Comparison of ENCODE assay signal across 15 cellular contexts in the genomic region with DNA sequence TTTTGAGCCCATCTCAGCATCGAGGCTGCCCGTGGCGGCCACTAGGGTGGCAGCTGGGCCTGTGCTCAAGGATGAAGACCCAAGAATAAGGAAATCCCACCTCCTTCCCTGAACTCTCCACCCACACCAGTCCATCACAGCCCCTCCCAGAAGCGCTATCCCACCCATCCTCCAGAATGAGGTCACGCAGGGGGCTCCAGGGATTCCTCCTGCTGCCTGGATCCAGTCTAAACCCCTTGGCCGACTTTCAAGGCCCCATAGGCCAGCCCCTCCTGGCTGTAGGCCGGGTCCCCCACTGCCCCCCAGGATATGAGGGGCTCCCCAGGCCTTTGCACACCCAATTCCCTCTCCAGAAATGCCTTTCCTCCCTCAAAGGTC. TPM values are rescaled to one million over a fixed set of nuclear protein-coding genes. Genes with fewer than 3 reads are reported as not detected.
DNase-seq lines count a peak whose midpoint lies in the region; ATAC-seq and TF ChIP-seq lines count a peak whose summit lies in the region.
"Had no signal": no experiment of that assay in that cellular context is flagged by ENCODE, and none has a peak within 500 bp of the region (broad histone marks: within the 10 kb centered on the region; RNA-seq: fewer than 3 reads in every experiment).

No MANE protein-coding gene starts in this region.

- no peak for TF ChIP-seq CTCF in right atrium auricular region (IDR thresholded peaks at IDR 0.05)
- TF ChIP-seq CTCF in type B pancreatic cell (conservative IDR thresholded peaks at IDR 0.05): no peak
- TF ChIP-seq CTCF in CD8-positive, alpha-beta T cell (IDR thresholded peaks at IDR 0.05): no peak

- no peaks in the 10 kb centered on the region for H3K36me3 ChIP-seq in adipocyte (ENCODE audit: control insufficient read depth, insufficient read depth, low read length, severe bottlenecking)
- H3K36me3 ChIP-seq in right atrium auricular region: no peaks in the 10 kb centered on the region
- no peaks in the 10 kb centered on the region for H3K36me3 ChIP-seq in CD8-positive, alpha-beta T cell (ENCODE audit: insufficient read depth, low read length)
- H3K36me3 ChIP-seq: HAP-1 had no signal

- peaks cover 64% of the 10 kb centered on the region for H3K4me1 ChIP-seq in adipocyte (ENCODE audit: control insufficient read depth, insufficient read depth, low read length)
- peaks cover 0 to 71% of the 10 kb centered on the region in 2 donors for H3K4me1 ChIP-seq in right atrium auricular region
- H3K4me1 ChIP-seq in CD8-positive, alpha-beta T cell (ENCODE audit: insufficient read depth, low read length): peaks cover 52% of the 10 kb centered on the region
- H3K4me1 ChIP-seq: HAP-1 had no signal

- peaks cover 44% of the 10 kb centered on the region for H3K4me1 Mint-ChIP-seq in type B pancreatic cell (ENCODE audit: unreplicated experiment)
- H3K4me1 Mint-ChIP-seq in CD8-positive, alpha-beta T cell (ENCODE audit: low read depth): peaks cover 53% of the 10 kb centered on the region

- H3K36me3 Mint-ChIP-seq in type B pancreatic cell: no peaks in the 10 kb centered on the region
- no peaks in the 10 kb centered on the region for H3K36me3 Mint-ChIP-seq in CD8-positive, alpha-beta T cell
- H3K36me3 Mint-ChIP-seq: memory B cell had no signal

- POLR2A ChIA-PET in CD8-positive, alpha-beta T cell (lab: Charles Lee): interaction anchor here (0.7 kb wide), 1 partner anchor 16 kb away, joined by 4 read pairs; no protein-coding TSS in a partner anchor

- no peaks in the 10 kb centered on the region for H3K27me3 ChIP-seq in adipocyte (replicated peaks; ENCODE audit: control insufficient read depth, insufficient read depth, low read length)
- H3K27me3 ChIP-seq in right atrium auricular region: no peaks in the 10 kb centered on the region
- no peaks in the 10 kb centered on the region for H3K27me3 ChIP-seq in CD8-positive, alpha-beta T cell (ENCODE audit: insufficient read depth, low read length)

- H3K9me3 Mint-ChIP-seq in type B pancreatic cell: no peaks in the 10 kb centered on the region
- no peaks in the 10 kb centered on the region for H3K9me3 Mint-ChIP-seq in CD8-positive, alpha-beta T cell
- H3K9me3 Mint-ChIP-seq: memory B cell had no signal

- intact Hi-C loops in sciatic nerve (cut with DNase I): loop anchor here (10.0 kb wide), 1 partner anchor 145 kb away; the partner anchor contains the start of gene AHNAK
- intact Hi-C loops in CD8-positive, alpha-beta T cell (cut with DNase I, micrococcal nuclease): loop anchor here in 1 of 2 experiments (5.0 kb wide), 1 partner anchor 462 kb away; no protein-coding TSS in a partner anchor

- H3K9ac ChIP-seq in adipocyte (ENCODE audit: low read length): peak overlapping the region; percentile 67

- no peaks in the 10 kb centered on the region for H3K9me3 ChIP-seq in adipocyte (ENCODE audit: control insufficient read depth, low read length)
- H3K9me3 ChIP-seq in right atrium auricular region: no peaks in the 10 kb centered on the region
- H3K9me3 ChIP-seq in CD8-positive, alpha-beta T cell (ENCODE audit: low read length): no peaks in the 10 kb centered on the region
- H3K9me3 ChIP-seq: HAP-1 had no signal

- peak overlapping the region; percentile 69 to 72 for H3K27ac ChIP-seq in right atrium auricular region
- H3K27ac ChIP-seq in CD8-positive, alpha-beta T cell (ENCODE audit: low read depth, low read length): no peak overlapping the region

- ATAC-seq in sciatic nerve (peak; percentile 3), HG03378 (IDR thresholded peaks at IDR 0.05; ENCODE audit: unreplicated experiment) (no peak), HG03095 (IDR thresholded peaks at IDR 0.05; ENCODE audit: unreplicated experiment) (no peak)
- no peak for ATAC-seq in CD8-positive, alpha-beta T cell
- ATAC-seq: GM12878 had no signal

- CTCF ChIA-PET in CD8-positive, alpha-beta T cell (lab: Charles Lee): interaction anchor here (0.8 to 4.7 kb wide), 6 partner anchors 14 to 161 kb away, joined by 3 to 27 read pairs (median 6); no protein-coding TSS in a partner anchor

- no peak overlapping the region for H3K27ac Mint-ChIP-seq in type B pancreatic cell
- no peak overlapping the region for H3K27ac Mint-ChIP-seq in CD8-positive, alpha-beta T cell
- H3K27ac Mint-ChIP-seq: memory B cell had no signal

- no peak overlapping the region for H3K4me3 Mint-ChIP-seq in type B pancreatic cell
- H3K4me3 Mint-ChIP-seq in CD8-positive, alpha-beta T cell: no peak overlapping the region
- H3K4me3 Mint-ChIP-seq: memory B cell had no signal

- no peaks in the 10 kb centered on the region for H3K27me3 Mint-ChIP-seq in type B pancreatic cell
- H3K27me3 Mint-ChIP-seq in CD8-positive, alpha-beta T cell (ENCODE audit: low read depth): no peaks in the 10 kb centered on the region

- H3K4me3 ChIP-seq in adipocyte (ENCODE audit: low read length) (no peak overlapping the region), right atrium auricular region (no peak overlapping the region)
- no peak overlapping the region for H3K4me3 ChIP-seq in CD8-positive, alpha-beta T cell (ENCODE audit: low read depth, low read length)
- H3K4me3 ChIP-seq: GM12878, HAP-1 had no signal

- peak; percentile 20 for DNase-seq in 8988T
- DNase-seq in adipocyte (ENCODE audit: low read depth): no peak
- no peak for DNase-seq in right atrium auricular region (ENCODE audit: low spot score)
- DNase-seq in sciatic nerve (ENCODE audit: low spot score): peak; percentile 72
- no peak for DNase-seq in type B pancreatic cell (ENCODE audit: extremely low spot score, unreplicated experiment)
- no peak for DNase-seq in CD8-positive, alpha-beta T cell
- DNase-seq: NCI-H1092, NCI-H446 treated with DMSO at 0.1 percent for 48 hours had no signal

RNA-seq across cellular contexts. Expression of gene SCGB1A1, which starts 19.0 kb away (rescaled TPM):
- total RNA-seq in right atrium auricular region: not detected
- total RNA-seq in sciatic nerve: 3.5 TPM
- not detected in 2 replicates for total RNA-seq in type B pancreatic cell (ENCODE audit: low replicate concordance)
- not detected for total RNA-seq in CD8-positive, alpha-beta T cell
- total RNA-seq: GM12878, renal cortical epithelial cell, subcutaneous adipose tissue had no signal

Comparison
In these comparisons a context has a peak if more than half of its experiments do, and no peak if none do; other contexts are left out.
1. DNase-seq: peak in 8988T (single experiment) and sciatic nerve (single experiment); none in adipocyte (single experiment), right atrium auricular region (single experiment), type B pancreatic cell (single experiment) and CD8-positive, alpha-beta T cell (0 of 7).